ENCODE assay signal across 8 cellular contexts in genomic region chrX:70970482-70970999, GRCh38. TPM values are rescaled to one million over a fixed set of nuclear protein-coding genes. Genes with fewer than 3 reads are reported as not detected.
A peak's percentile ranks its signal among the peaks of the same experiment; 100 is the strongest.
DNase-seq lines count a peak whose midpoint lies in the region; ATAC-seq, FAIRE-seq and TF ChIP-seq lines count a peak whose summit lies in the region.

No MANE protein-coding gene starts in this region.

- no peaks in the 10 kb centered on the region for H3K27me3 Mint-ChIP-seq in glutamatergic neuron (ENCODE audit: unreplicated experiment)

- ATAC-seq in GM18873 (IDR thresholded peaks at IDR 0.05; ENCODE audit: low FRiP score, unreplicated experiment) (no peak), HG03571 (IDR thresholded peaks at IDR 0.05; ENCODE audit: unreplicated experiment) (no peak)

- no peak overlapping the region for H3K4me3 Mint-ChIP-seq in glutamatergic neuron (ENCODE audit: unreplicated experiment)

- TF ChIP-seq CTCF in glutamatergic neuron (IDR thresholded peaks at IDR 0.05; ENCODE audit: partially characterized antibody, unreplicated experiment): peak; percentile 32

- no peaks in the 10 kb centered on the region for H3K36me3 Mint-ChIP-seq in glutamatergic neuron (ENCODE audit: unreplicated experiment)

- H3K4me1 Mint-ChIP-seq in glutamatergic neuron (ENCODE audit: low read depth, unreplicated experiment): no peaks in the 10 kb centered on the region

- DNase-seq in AG20443 (ENCODE audit: low spot score) (peak; percentile 25), H4 (ENCODE audit: low spot score) (peak; percentile 7), SKM-1 (lab: John Stamatoyannopoulos, UW; ENCODE audit: unreplicated experiment) (peak; percentile 22), glutamatergic neuron (no peak), NCI-H187 treated with DMSO at 0.1 percent for 48 hours (lab: John Stamatoyannopoulos, UW) (no peak), GM19239 (ENCODE audit: insufficient read length, low spot score) (no peak)

- no peak for FAIRE-seq in GM19239 (lab: Jason Lieb, UNC)

- no peak overlapping the region for H3K27ac Mint-ChIP-seq in glutamatergic neuron (ENCODE audit: unreplicated experiment)

- H3K9me3 Mint-ChIP-seq in glutamatergic neuron (ENCODE audit: unreplicated experiment): no peaks in the 10 kb centered on the region

RNA-seq across cellular contexts. Expression of gene SLC7A3, which starts 39.6 kb away (rescaled TPM):
- total RNA-seq in H4 (2014; rRNA removed; shearing (Covaris generic)): not detected in 2 replicates
- 13.3 TPM for total RNA-seq in glutamatergic neuron (ENCODE audit: unreplicated experiment)

Comparison
In these comparisons a context has a peak if more than half of its experiments do, and no peak if none do; other contexts are left out.
1. DNase-seq: peak in AG20443 (single experiment), H4 (single experiment) and SKM-1 (single experiment); none in glutamatergic neuron (single experiment), NCI-H187 treated with DMSO at 0.1 percent for 48 hours (single experiment) and GM19239 (single experiment).
2. RNA of gene SLC7A3, which starts 39.6 kb away (total RNA-seq): 13.3 TPM in glutamatergic neuron (single experiment); not detected in H4; every median in the first group is over 10 times any median in the second.